In the genomic region with DNA sequence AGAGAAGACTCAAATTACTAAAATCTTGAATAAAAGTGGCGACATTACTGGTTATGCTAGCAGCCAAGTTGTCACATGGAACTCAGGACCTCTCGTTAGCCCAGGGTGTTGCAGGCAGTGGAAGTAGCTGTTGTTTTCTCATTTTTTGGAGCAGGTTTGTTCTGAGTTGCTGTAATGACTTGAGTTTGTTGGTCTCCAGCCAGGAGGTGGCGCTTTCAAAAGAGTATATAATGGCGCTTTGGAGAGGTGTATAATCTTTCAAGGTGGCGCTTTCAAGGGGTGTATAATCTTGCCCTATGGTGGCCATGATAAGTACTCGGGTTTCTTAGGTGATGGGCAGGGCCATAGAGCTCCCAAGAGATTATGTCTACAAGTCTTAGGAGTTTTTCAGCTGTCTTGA, we compare ENCODE assay signal across 16 cellular contexts.
A peak's percentile ranks its signal among the peaks of the same experiment; 100 is the strongest.
DNase-seq lines count a peak whose midpoint lies in the region; ATAC-seq and TF ChIP-seq lines count a peak whose summit lies in the region.
"Had no signal": no experiment of that assay in that cellular context is flagged by ENCODE, and none has a peak within 500 bp of the region (broad histone marks: within the 10 kb centered on the region; RNA-seq: fewer than 3 reads in every experiment).

No MANE protein-coding gene starts in this region.

- no peaks in the 10 kb centered on the region for H3K4me1 ChIP-seq in OCI-LY3 (ENCODE audit: low read length)
- H3K4me1 ChIP-seq: right lobe of liver had no signal

- peak; percentile 29 for DNase-seq in CMK (ENCODE audit: low read depth)
- DNase-seq in GM13977 (ENCODE audit: low spot score), result no peak
- peak; percentile 22 for DNase-seq in endothelial cell (ENCODE audit: low spot score)
- DNase-seq in NCI-H2171 treated with DMSO at 0.1 percent for 48 hours (lab: John Stamatoyannopoulos, UW), result no peak
- no peak for DNase-seq in NCI-H446 treated with DMSO at 0.1 percent for 48 hours (lab: John Stamatoyannopoulos, UW)
- DNase-seq in stimulated activated CD4-positive, alpha-beta T cell treated with anti-CD3 and anti-CD28 coated beads, Interleukin-12 subunit alpha, Interleukin-12 subunit beta, amount 100 ng/mL, for 4 hours, result no peak
- DNase-seq: activated naive CD8-positive, alpha-beta T cell treated with anti-CD3 and anti-CD28 coated beads, Interleukin-2, amount 50 U/mL, for 24 hours; cortex of kidney; kidney; NCI-H1436 treated with DMSO at 0.1 percent for 48 hours; right lobe of liver had no signal

- peaks cover 2% of the 10 kb centered on the region for H3K4me1 Mint-ChIP-seq in endothelial cell (ENCODE audit: unreplicated experiment)

- H3K4me2 ChIP-seq in OCI-LY3 (ENCODE audit: low read length), result no peak overlapping the region

- no peaks in the 10 kb centered on the region for H3K79me2 ChIP-seq in OCI-LY3 (ENCODE audit: low read length)

- in situ Hi-C loops in GM13977 (cut with MboI; ENCODE audit: low pct_unique_long_range_greater_than_20kb, low sequenced_read_pairs, unreplicated experiment), result no loop called here

- no peaks in the 10 kb centered on the region for H3K9me3 ChIP-seq in OCI-LY3 (ENCODE audit: insufficient read depth, low read length)
- H3K9me3 ChIP-seq: right lobe of liver, suprapubic skin had no signal

- TF ChIP-seq CTCF in GM13977 (IDR thresholded peaks at IDR 0.05; ENCODE audit: extremely low read depth, insufficient read depth, missing control alignments) (peak; percentile 28), OCI-LY3 (IDR thresholded peaks at IDR 0.05; ENCODE audit: low read depth, low read length) (peak; percentile 47), endothelial cell (IDR thresholded peaks at IDR 0.05; ENCODE audit: unreplicated experiment) (peak; percentile 38)

- H3K4me3 Mint-ChIP-seq in endothelial cell (ENCODE audit: unreplicated experiment), result no peak overlapping the region
- H3K4me3 Mint-ChIP-seq: activated naive CD8-positive, alpha-beta T cell treated with anti-CD3 and anti-CD28 coated beads, Interleukin-2, amount 50 U/mL, for 24 hours; CD4-positive, CD25-positive, alpha-beta regulatory T cell; T-helper 2 cell treated with Interferon-gamma antibody and Interleukin-4, amounts not matched to agents 5 μg/mL and 100 μg/mL, for 36 hours had no signal

- no peaks in the 10 kb centered on the region for H3K27me3 ChIP-seq in OCI-LY3 (ENCODE audit: low read depth, low read length)
- H3K27me3 ChIP-seq: right lobe of liver, suprapubic skin had no signal

- H3K9ac ChIP-seq in OCI-LY3 (ENCODE audit: low read length), result no peak overlapping the region

- no peak overlapping the region for H3K27ac ChIP-seq in OCI-LY3 (ENCODE audit: low read length)
- H3K27ac ChIP-seq: right lobe of liver, suprapubic skin had no signal

- no peak overlapping the region for H3K4me3 ChIP-seq in OCI-LY3 (ENCODE audit: low read length)
- H3K4me3 ChIP-seq: right lobe of liver, suprapubic skin had no signal

- H3K27me3 Mint-ChIP-seq in endothelial cell (ENCODE audit: unreplicated experiment), result no peaks in the 10 kb centered on the region
- H3K27me3 Mint-ChIP-seq: activated naive CD8-positive, alpha-beta T cell treated with anti-CD3 and anti-CD28 coated beads, Interleukin-2, amount 50 U/mL, for 24 hours; CD4-positive, CD25-positive, alpha-beta regulatory T cell had no signal

- H3K36me3 ChIP-seq in OCI-LY3 (replicated peaks; ENCODE audit: low read depth, low read length), result no peaks in the 10 kb centered on the region
- H3K36me3 ChIP-seq: right lobe of liver, suprapubic skin had no signal

- H4K20me1 ChIP-seq in OCI-LY3 (ENCODE audit: insufficient read depth, low read length), result no peaks in the 10 kb centered on the region

- no peaks in the 10 kb centered on the region for H3K36me3 Mint-ChIP-seq in endothelial cell (ENCODE audit: low read depth, unreplicated experiment)
- H3K36me3 Mint-ChIP-seq: CD4-positive, CD25-positive, alpha-beta regulatory T cell had no signal

- H3K27ac Mint-ChIP-seq in endothelial cell (ENCODE audit: unreplicated experiment), result no peak overlapping the region
- H3K27ac Mint-ChIP-seq: activated naive CD8-positive, alpha-beta T cell treated with anti-CD3 and anti-CD28 coated beads, Interleukin-2, amount 50 U/mL, for 24 hours; CD4-positive, CD25-positive, alpha-beta regulatory T cell; T-helper 2 cell treated with Interferon-gamma antibody and Interleukin-4, amounts not matched to agents 5 μg/mL and 100 μg/mL, for 36 hours had no signal

- H2AFZ ChIP-seq in OCI-LY3 (ENCODE audit: low read depth, low read length), result no peak overlapping the region

- no peak for ATAC-seq in HG02763 (IDR thresholded peaks at IDR 0.05; ENCODE audit: unreplicated experiment)
- ATAC-seq: activated naive CD8-positive, alpha-beta T cell treated with anti-CD3 and anti-CD28 coated beads, Interleukin-2, amount 50 U/mL, for 24 hours; right lobe of liver had no signal

- H3K9me3 Mint-ChIP-seq in endothelial cell (ENCODE audit: unreplicated experiment), result no peaks in the 10 kb centered on the region
- H3K9me3 Mint-ChIP-seq: T-helper 2 cell treated with Interferon-gamma antibody and Interleukin-4, amounts not matched to agents 5 μg/mL and 100 μg/mL, for 36 hours had no signal

Comparison
In these comparisons a context has a peak if more than half of its experiments do, and no peak if none do; other contexts are left out.
1. DNase-seq: peak in CMK (single experiment) and endothelial cell (single experiment); none in GM13977 (single experiment), NCI-H2171 treated with DMSO at 0.1 percent for 48 hours (single experiment), NCI-H446 treated with DMSO at 0.1 percent for 48 hours (single experiment) and stimulated activated CD4-positive, alpha-beta T cell treated with anti-CD3 and anti-CD28 coated beads, Interleukin-12 subunit alpha, Interleukin-12 subunit beta, amount 100 ng/mL, for 4 hours (single experiment).
2. Peak in every context shown above with its lines, with median percentiles within 50 percentile points of each other: CTCF ChIP-seq.